In the genomic region with DNA sequence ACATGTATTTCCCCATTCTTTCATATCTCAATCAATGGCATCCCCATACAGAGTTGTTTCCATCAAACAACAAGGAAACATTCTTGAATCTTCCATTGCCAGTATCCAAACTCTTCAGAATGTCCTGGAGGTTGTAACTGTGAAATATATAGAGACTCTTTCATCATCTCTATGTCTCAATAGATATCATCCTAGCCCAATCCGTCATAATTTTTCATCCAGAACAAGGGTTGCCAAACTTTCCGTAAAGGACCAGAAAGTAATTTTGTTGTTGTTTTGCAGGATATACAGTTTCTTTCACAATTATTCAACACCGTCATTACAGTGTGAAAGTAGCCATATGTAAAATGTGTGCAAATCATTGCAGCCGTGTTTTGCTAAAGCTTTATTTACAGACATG, we compare ENCODE assay signal across 28 cellular contexts.
"Had no signal": no experiment of that assay in that cellular context is flagged by ENCODE, and none has a peak within 500 bp of the region (broad histone marks: within the 10 kb centered on the region; RNA-seq: fewer than 3 reads in every experiment).

No MANE protein-coding gene starts in this region.

- H3K9me3 ChIP-seq: ascending aorta had no signal

- H3K4me3 ChIP-seq: ascending aorta, cardiac muscle cell had no signal

- ATAC-seq: activated T-cell treated with anti-CD3 and anti-CD28 coated beads, Interleukin-2, amount 50 U/mL, for 4 hours; Panc1 had no signal

- H3K27ac ChIP-seq: ascending aorta, cardiac muscle cell, KMS-11, VCaP had no signal

- H3K27me3 ChIP-seq: ascending aorta, cardiac muscle cell had no signal

- H3K36me3 ChIP-seq: ascending aorta, cardiac muscle cell had no signal

- H3K4me1 ChIP-seq: ascending aorta had no signal

- DNase-seq: activated B cell treated with CpG ODN at 0.5 μM for 24 hours; activated CD4-positive, alpha-beta memory T cell treated with anti-CD3 and anti-CD28 coated beads for 36 hours; activated CD4-positive, alpha-beta T cell treated with anti-CD3 and anti-CD28 coated beads for 4 hours; activated CD4-positive, alpha-beta T cell treated with anti-CD3 and anti-CD28 coated beads, Interleukin-2, amount 50 U/mL, for 1 hour; activated CD4-positive, CD25-positive, alpha-beta regulatory T cell treated with anti-CD3 and anti-CD28 coated beads, Interleukin-2, amount 50 U/mL, for 72 hours; activated CD8-positive, alpha-beta memory T cell treated with anti-CD3 and anti-CD28 coated beads, Interleukin-2, amount 50 U/mL, for 4 hours; activated gamma-delta T cell treated with Interleukin-2 at 50 U/mL for 16 hours; activated naive CD4-positive, alpha-beta T cell treated with anti-CD3 and anti-CD28 coated beads for 36 hours; activated T-cell treated with anti-CD3 and anti-CD28 coated beads for 4 hours; activated T-cell treated with anti-CD3 and anti-CD28 coated beads, Interleukin-2, amount 50 U/mL, for 4 hours; amygdala; NCI-H1092 treated with DMSO at 0.1 percent for 48 hours; NCI-H1417; NCI-H146; NCI-H187; NCI-H2081; NCI-H345; NCI-H524 treated with DMSO at 0.1 percent for 48 hours; SHP77 treated with DMSO at 0.1 percent for 48 hours; SW 1271; T-helper 1 cell; T-helper 2 cell; T-helper 9 cell had no signal
